Comparison of ENCODE assay signal across 1 cellular context in genomic region chr6:142845624-142846458, GRCh38.
TF ChIP-seq lines count a peak whose summit lies in the region.

No MANE protein-coding gene starts in this region.

TF ChIP-seq in HepG2, 621 proteins besides CTCF, POLR2A, EP300 and RAD21 (continued from another document and continues in another):
- 0 out of 2 replicates have a peak, but pooled peaks have one; percentile 48 for TF ChIP-seq ZBTB44 (CRISPR knock-in tag; IDR thresholded peaks at IDR 0.05)
- no peak; the same call in 1 of the 2 replicates for TF ChIP-seq ZFP90 (CRISPR knock-in tag; IDR thresholded peaks at IDR 0.05; ENCODE audit: borderline replicate concordance)
- peak in 1 of 2 experiments; percentile 56; a peak in 1 of 4 replicates for TF ChIP-seq REST (IDR thresholded peaks at IDR 0.05; ENCODE audit: borderline replicate concordance in 1 of 2, low read depth in 1 of 2, low read length in 2 of 2)
- TF ChIP-seq ZNF510 (CRISPR knock-in tag; IDR thresholded peaks at IDR 0.05; ENCODE audit: low read depth): no peak
- 0 out of 2 replicates have a peak, but pooled peaks have one; percentile 88 for TF ChIP-seq ZNF205 (CRISPR knock-in tag; IDR thresholded peaks at IDR 0.05)
- no peak for TF ChIP-seq PHF20 (CRISPR knock-in tag; IDR thresholded peaks at IDR 0.05)
- no peak for TF ChIP-seq ZMAT3 (CRISPR knock-in tag; conservative IDR thresholded peaks at IDR 0.05)
- peak; percentile 98 for TF ChIP-seq SOX5 (CRISPR knock-in tag; IDR thresholded peaks at IDR 0.05; ENCODE audit: borderline replicate concordance)
- peak; percentile 92 for TF ChIP-seq RARA (CRISPR knock-in tag; IDR thresholded peaks at IDR 0.05)
- peak; percentile 79; the same call in 1 of the 2 replicates for TF ChIP-seq ZNF800 (CRISPR knock-in tag; IDR thresholded peaks at IDR 0.05)
- TF ChIP-seq, protein P1, sequence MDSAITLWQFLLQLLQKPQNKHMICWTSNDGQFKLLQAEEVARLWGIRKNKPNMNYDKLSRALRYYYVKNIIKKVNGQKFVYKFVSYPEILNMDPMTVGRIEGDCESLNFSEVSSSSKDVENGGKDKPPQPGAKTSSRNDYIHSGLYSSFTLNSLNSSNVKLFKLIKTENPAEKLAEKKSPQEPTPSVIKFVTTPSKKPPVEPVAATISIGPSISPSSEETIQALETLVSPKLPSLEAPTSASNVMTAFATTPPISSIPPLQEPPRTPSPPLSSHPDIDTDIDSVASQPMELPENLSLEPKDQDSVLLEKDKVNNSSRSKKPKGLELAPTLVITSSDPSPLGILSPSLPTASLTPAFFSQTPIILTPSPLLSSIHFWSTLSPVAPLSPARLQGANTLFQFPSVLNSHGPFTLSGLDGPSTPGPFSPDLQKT (CRISPR knock-in tag; IDR thresholded peaks at IDR 0.05; ENCODE audit: borderline replicate concordance): no peak
- peak; percentile 97 for TF ChIP-seq ZNF350 (CRISPR knock-in tag; IDR thresholded peaks at IDR 0.05; ENCODE audit: borderline replicate concordance, low read depth)
- TF ChIP-seq SETDB1 (CRISPR knock-in tag; IDR thresholded peaks at IDR 0.05; ENCODE audit: borderline replicate concordance): no peak
- TF ChIP-seq NCOA2 (CRISPR knock-in tag; IDR thresholded peaks at IDR 0.05): peak; percentile 93
- peak; percentile 98 for TF ChIP-seq ZNF672 (CRISPR knock-in tag; IDR thresholded peaks at IDR 0.05)
- TF ChIP-seq, protein P2, sequence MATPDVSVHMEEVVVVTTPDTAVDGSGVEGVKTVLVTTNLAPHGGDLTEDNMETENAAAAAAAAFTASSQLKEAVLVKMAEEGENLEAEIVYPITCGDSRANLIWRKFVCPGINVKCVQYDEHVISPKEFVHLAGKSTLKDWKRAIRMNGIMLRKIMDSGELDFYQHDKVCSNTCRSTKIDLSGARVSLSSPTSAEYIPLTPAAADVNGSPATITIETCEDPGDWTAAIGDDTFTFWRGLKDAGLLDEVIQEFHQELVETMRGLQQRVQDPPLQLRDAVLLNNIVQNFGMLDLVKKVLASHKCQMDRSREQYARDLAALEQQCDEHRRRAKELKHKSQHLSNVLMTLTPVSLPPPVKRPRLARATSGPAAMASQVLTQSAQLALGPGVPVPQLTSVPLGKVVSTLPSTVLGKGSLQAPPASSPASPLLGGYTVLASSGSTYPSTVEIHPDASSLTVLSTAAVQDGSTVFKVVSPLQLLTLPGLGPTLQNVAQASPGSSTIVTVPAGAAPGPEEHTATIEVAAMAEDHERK (CRISPR knock-in tag; IDR thresholded peaks at IDR 0.05; ENCODE audit: low read depth): no peak; the same call in 1 of the 2 replicates
- 0 out of 2 replicates have a peak, but pooled peaks have one; percentile 74 for TF ChIP-seq SATB2 (CRISPR knock-in tag; IDR thresholded peaks at IDR 0.05)
- TF ChIP-seq AHDC1 (CRISPR knock-in tag; IDR thresholded peaks at IDR 0.05; ENCODE audit: borderline replicate concordance): peak; percentile 97
- TF ChIP-seq ZNF468 (CRISPR knock-in tag; IDR thresholded peaks at IDR 0.05): no peak
- TF ChIP-seq ZBTB8A (CRISPR knock-in tag; IDR thresholded peaks at IDR 0.05; ENCODE audit: borderline replicate concordance, low read depth): no peak
- TF ChIP-seq ZNF263 (CRISPR knock-in tag; IDR thresholded peaks at IDR 0.05): peak; percentile 64
- peak; percentile 66; the same call in 1 of the 2 replicates for TF ChIP-seq ZNF543 (CRISPR knock-in tag; IDR thresholded peaks at IDR 0.05)
- peak; percentile 86; the same call in 1 of the 2 replicates for TF ChIP-seq HOXD1 (CRISPR knock-in tag; IDR thresholded peaks at IDR 0.05)
- TF ChIP-seq, protein P3, sequence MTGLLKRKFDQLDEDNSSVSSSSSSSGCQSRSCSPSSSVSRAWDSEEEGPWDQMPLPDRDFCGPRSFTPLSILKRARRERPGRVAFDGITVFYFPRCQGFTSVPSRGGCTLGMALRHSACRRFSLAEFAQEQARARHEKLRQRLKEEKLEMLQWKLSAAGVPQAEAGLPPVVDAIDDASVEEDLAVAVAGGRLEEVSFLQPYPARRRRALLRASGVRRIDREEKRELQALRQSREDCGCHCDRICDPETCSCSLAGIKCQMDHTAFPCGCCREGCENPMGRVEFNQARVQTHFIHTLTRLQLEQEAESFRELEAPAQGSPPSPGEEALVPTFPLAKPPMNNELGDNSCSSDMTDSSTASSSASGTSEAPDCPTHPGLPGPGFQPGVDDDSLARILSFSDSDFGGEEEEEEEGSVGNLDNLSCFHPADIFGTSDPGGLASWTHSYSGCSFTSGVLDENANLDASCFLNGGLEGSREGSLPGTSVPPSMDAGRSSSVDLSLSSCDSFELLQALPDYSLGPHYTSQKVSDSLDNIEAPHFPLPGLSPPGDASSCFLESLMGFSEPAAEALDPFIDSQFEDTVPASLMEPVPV (CRISPR knock-in tag; IDR thresholded peaks at IDR 0.05): peak; percentile 75
- TF ChIP-seq CHD4 (IDR thresholded peaks at IDR 0.05; ENCODE audit: borderline replicate concordance, low read length): 0 out of 2 replicates have a peak, but pooled peaks have one; percentile 44
- TF ChIP-seq IRF1 (CRISPR knock-in tag; IDR thresholded peaks at IDR 0.05; ENCODE audit: low read depth): no peak
- TF ChIP-seq ZNF563 (CRISPR knock-in tag; IDR thresholded peaks at IDR 0.05): no peak; the same call in 1 of the 2 replicates
- TF ChIP-seq ZNF776 (CRISPR knock-in tag; IDR thresholded peaks at IDR 0.05): no peak
- TF ChIP-seq ZNF713 (CRISPR knock-in tag; IDR thresholded peaks at IDR 0.05): no peak
- TF ChIP-seq KDM5A (IDR thresholded peaks at IDR 0.05; ENCODE audit: borderline replicate concordance, low read length): peak; percentile 36; the same call in 1 of the 2 replicates
- no peak for TF ChIP-seq NONO (IDR thresholded peaks at IDR 0.05)
- TF ChIP-seq NONO (CRISPR knock-in tag; conservative IDR thresholded peaks at IDR 0.05): peak; percentile 93
- TF ChIP-seq TEAD2 (CRISPR knock-in tag; IDR thresholded peaks at IDR 0.05): no peak
- peak; percentile 85 for TF ChIP-seq ZNF335 (CRISPR knock-in tag; IDR thresholded peaks at IDR 0.05)
